16 cellular contexts compared by ENCODE assay signal in genomic region chr6:43911625-43912577, GRCh38.
DNase-seq lines count a peak whose midpoint lies in the region; ATAC-seq and TF ChIP-seq lines count a peak whose summit lies in the region.
"Had no signal": no experiment of that assay in that cellular context is flagged by ENCODE, and none has a peak within 500 bp of the region (broad histone marks: within the 10 kb centered on the region; RNA-seq: fewer than 3 reads in every experiment).

No MANE protein-coding gene starts in this region.

- TF ChIP-seq EP300 in SK-N-SH (IDR thresholded peaks at IDR 0.05; ENCODE audit: borderline replicate concordance in 1 of 2, low read depth in 1 of 2, low read length in 1 of 2) (0 out of 4 replicates have a peak, but pooled peaks of 1 of the 2 experiments have one; percentile 17), tibial nerve (IDR thresholded peaks at IDR 0.05) (no peak)

- H3K27ac ChIP-seq in SK-N-SH (ENCODE audit: low read depth in 2 of 2, low read length in 1 of 2) (peak overlapping the region in 1 of 2 experiments; percentile 0; a peak in 1 of 4 replicates), tibial nerve (no peak overlapping the region)
- no peak overlapping the region for H3K27ac ChIP-seq in CD4-positive, alpha-beta memory T cell (ENCODE audit: low read depth, low read length)
- H3K27ac ChIP-seq: ovary, SJSA1 had no signal

- H3K27ac Mint-ChIP-seq in CD4-positive, alpha-beta memory T cell = no peak overlapping the region
- H3K27ac Mint-ChIP-seq: activated naive CD8-positive, alpha-beta T cell had no signal

- no peak overlapping the region for H2AFZ ChIP-seq in SK-N-SH (ENCODE audit: low read depth)

- H3K36me3 Mint-ChIP-seq in CD4-positive, alpha-beta memory T cell = no peaks in the 10 kb centered on the region
- H3K36me3 Mint-ChIP-seq: activated naive CD8-positive, alpha-beta T cell had no signal

- no peak overlapping the region for H3K9ac ChIP-seq in SK-N-SH
- H3K9ac ChIP-seq in NT2/D1 (ENCODE audit: insufficient read length, low read depth) = peak overlapping the region; percentile 26

- H3K9me3 ChIP-seq in SK-N-SH (no peaks in the 10 kb centered on the region), NT2/D1 (ENCODE audit: insufficient read depth, low read length) (no peaks in the 10 kb centered on the region), tibial nerve (no peaks in the 10 kb centered on the region)
- no peaks in the 10 kb centered on the region for H3K9me3 ChIP-seq in CD4-positive, alpha-beta memory T cell (ENCODE audit: control insufficient read depth in 1 of 2, low read length in 2 of 2)
- H3K9me3 ChIP-seq: ovary, SJSA1 had no signal

- H3K4me1 Mint-ChIP-seq in CD4-positive, alpha-beta memory T cell = no peaks in the 10 kb centered on the region

- no peak for DNase-seq in SK-N-SH
- DNase-seq in NT2/D1 (ENCODE audit: low read depth, low spot score) = no peak
- no peak for DNase-seq in left colon
- no peak for DNase-seq in DMS 273 (lab: John Stamatoyannopoulos, UW; ENCODE audit: unreplicated experiment)
- DNase-seq in tibial nerve (ENCODE audit: low spot score in 2 of 2) = no peak
- DNase-seq in stimulated activated CD4-positive, alpha-beta T cell treated with anti-CD3 and anti-CD28 coated beads, Interleukin-15, amount 100 ng/mL, for 24 hours = no peak
- DNase-seq in CD4-positive, alpha-beta memory T cell = no peak
- DNase-seq: activated CD8-positive, alpha-beta memory T cell treated with anti-CD3 and anti-CD28 coated beads, Interleukin-2, amount 50 U/mL, for 4 hours; hippocampal formation; NCI-H82; ovary; trophoblast cell had no signal

- ATAC-seq in SK-N-SH treated with all-trans-retinoic acid at 6 μM for 48 hours (no peak), left colon (peak; percentile 50)

- CTCF ChIA-PET in SK-N-SH (lab: Yijun Ruan, JAX) = interaction anchor here (0.8 to 3.8 kb wide), 12 partner anchors 13 to 187 kb away, joined by 3 to 16 read pairs (median 4); partner anchors contain the start of gene VEGFA
- CTCF ChIA-PET in CD4-positive, alpha-beta memory T cell (lab: Charles Lee; ENCODE audit: partially characterized antibody) = no interaction called here

- H3F3A ChIP-seq in SK-N-SH (replicated peaks; ENCODE audit: insufficient read depth) = no peaks in the 10 kb centered on the region

- H3K27me3 ChIP-seq in SK-N-SH (ENCODE audit: insufficient read depth) (no peaks in the 10 kb centered on the region), NT2/D1 (ENCODE audit: insufficient read depth, insufficient read length) (no peaks in the 10 kb centered on the region), tibial nerve (no peaks in the 10 kb centered on the region)
- H3K27me3 ChIP-seq in CD4-positive, alpha-beta memory T cell (ENCODE audit: insufficient read depth, low read length) = no peaks in the 10 kb centered on the region
- H3K27me3 ChIP-seq: ovary, SJSA1 had no signal

- peaks cover 0 to 8% of the 10 kb centered on the region in 2 donors for H3K27me3 Mint-ChIP-seq in CD4-positive, alpha-beta memory T cell

- POLR2A ChIA-PET in SK-N-SH (lab: Yijun Ruan, JAX) = no interaction called here
- POLR2A ChIA-PET in CD4-positive, alpha-beta memory T cell (lab: Charles Lee; ENCODE audit: partially characterized antibody) = no interaction called here

- H3K9me3 Mint-ChIP-seq in CD4-positive, alpha-beta memory T cell = no peaks in the 10 kb centered on the region

- H3K4me2 ChIP-seq in SK-N-SH = no peak overlapping the region

- 79% methylated on average over 11 of the region's 11 CpGs for WGBS in SK-N-SH (ENCODE audit: low lambda C conversion rate)
- 77 to 83% methylated on average over 10 to 11 of the region's 11 CpGs for WGBS in tibial nerve, 2 donors

- H3K4me3 Mint-ChIP-seq in CD4-positive, alpha-beta memory T cell = no peak overlapping the region
- H3K4me3 Mint-ChIP-seq: activated naive CD8-positive, alpha-beta T cell had no signal

- TF ChIP-seq RAD21 in SK-N-SH (IDR thresholded peaks at IDR 0.05; ENCODE audit: low read length) = no peak

- H4K20me1 ChIP-seq in SK-N-SH (ENCODE audit: insufficient read depth) = no peaks in the 10 kb centered on the region

- intact Hi-C loops in left colon (cut with DNase I, micrococcal nuclease) = no loop called here
- intact Hi-C loops in CD4-positive, alpha-beta memory T cell (cut with micrococcal nuclease) = no loop called here

- H3K4me3 ChIP-seq in SK-N-SH (ENCODE audit: low read depth in 2 of 2, low read length in 1 of 2) (no peak overlapping the region), NT2/D1 (ENCODE audit: insufficient read length, low read depth) (no peak overlapping the region), tibial nerve (no peak overlapping the region)
- H3K4me3 ChIP-seq in CD4-positive, alpha-beta memory T cell (ENCODE audit: low read length in 2 of 2) = no peak overlapping the region
- H3K4me3 ChIP-seq: GM12878, ovary, SJSA1 had no signal

- TF ChIP-seq CTCF in SK-N-SH (IDR thresholded peaks at IDR 0.05) = no peak
- no peak for TF ChIP-seq CTCF in tibial nerve (IDR thresholded peaks at IDR 0.05)

- H3K4me1 ChIP-seq in SK-N-SH (ENCODE audit: control insufficient read depth in 1 of 2, insufficient read depth in 2 of 2, low read depth in 1 of 2, low read length in 1 of 2) = peaks cover 29 to 81% of the 10 kb centered on the region in 2 experiments
- peaks cover 17% of the 10 kb centered on the region for H3K4me1 ChIP-seq in NT2/D1 (ENCODE audit: insufficient read depth, insufficient read length)
- no peaks in the 10 kb centered on the region for H3K4me1 ChIP-seq in tibial nerve
- no peaks in the 10 kb centered on the region for H3K4me1 ChIP-seq in CD4-positive, alpha-beta memory T cell (ENCODE audit: insufficient read depth, low read length)

- H3K9me2 ChIP-seq in SK-N-SH = no peaks in the 10 kb centered on the region

- no peaks in the 10 kb centered on the region for H3K79me2 ChIP-seq in SK-N-SH (ENCODE audit: insufficient read depth)

- no peaks in the 10 kb centered on the region for H3K36me3 ChIP-seq in SK-N-SH (replicated peaks in 1 of 2; ENCODE audit: control insufficient read depth in 1 of 2, insufficient read depth in 2 of 2, low read length in 1 of 2)
- H3K36me3 ChIP-seq in NT2/D1 (ENCODE audit: insufficient read depth, insufficient read length, low read length) = no peaks in the 10 kb centered on the region
- no peaks in the 10 kb centered on the region for H3K36me3 ChIP-seq in tibial nerve
- H3K36me3 ChIP-seq in CD4-positive, alpha-beta memory T cell (ENCODE audit: insufficient read depth, low read length) = no peaks in the 10 kb centered on the region
- H3K36me3 ChIP-seq: ovary, SJSA1 had no signal

- TF ChIP-seq POLR2A in tibial nerve (IDR thresholded peaks at IDR 0.05) = no peak

TF ChIP-seq in SK-N-SH, 30 proteins besides CTCF, POLR2A, EP300 and RAD21:
- TF ChIP-seq GATA2 (CRISPR knock-in tag; IDR thresholded peaks at IDR 0.05) (peak; percentile 79), RCOR1 (IDR thresholded peaks at IDR 0.05; ENCODE audit: low read length) (no peak; the same call in 1 of the 2 replicates), PBX3 (IDR thresholded peaks at IDR 0.05) (no peak), YY1 (IDR thresholded peaks at IDR 0.05; ENCODE audit: low read depth) (no peak)
TF ChIP-seq in SK-N-SH: peak in this region for 1.

TF ChIP-seq in SK-N-SH treated with all-trans-retinoic acid at 6 μM for 48 hours, 23 proteins besides CTCF, POLR2A, EP300 and RAD21:
- TF ChIP-seq POU6F1 (CRISPR knock-in tag; IDR thresholded peaks at IDR 0.05; ENCODE audit: borderline replicate concordance, low read depth) (no peak), ISL1 (CRISPR knock-in tag; IDR thresholded peaks at IDR 0.05) (no peak), ZC3H10 (CRISPR knock-in tag; IDR thresholded peaks at IDR 0.05) (no peak), ARNTL (CRISPR knock-in tag; IDR thresholded peaks at IDR 0.05; ENCODE audit: borderline replicate concordance, low read depth) (no peak), OSR1 (CRISPR knock-in tag; IDR thresholded peaks at IDR 0.05) (no peak), ZNF8 (CRISPR knock-in tag; IDR thresholded peaks at IDR 0.05) (no peak), RARB (CRISPR knock-in tag; IDR thresholded peaks at IDR 0.05) (no peak), PPARA (CRISPR knock-in tag; IDR thresholded peaks at IDR 0.05; ENCODE audit: borderline replicate concordance) (no peak), ZNF70 (CRISPR knock-in tag; IDR thresholded peaks at IDR 0.05) (no peak)
